Comparison of ENCODE assay signal across 1 cellular context in the genomic region with DNA sequence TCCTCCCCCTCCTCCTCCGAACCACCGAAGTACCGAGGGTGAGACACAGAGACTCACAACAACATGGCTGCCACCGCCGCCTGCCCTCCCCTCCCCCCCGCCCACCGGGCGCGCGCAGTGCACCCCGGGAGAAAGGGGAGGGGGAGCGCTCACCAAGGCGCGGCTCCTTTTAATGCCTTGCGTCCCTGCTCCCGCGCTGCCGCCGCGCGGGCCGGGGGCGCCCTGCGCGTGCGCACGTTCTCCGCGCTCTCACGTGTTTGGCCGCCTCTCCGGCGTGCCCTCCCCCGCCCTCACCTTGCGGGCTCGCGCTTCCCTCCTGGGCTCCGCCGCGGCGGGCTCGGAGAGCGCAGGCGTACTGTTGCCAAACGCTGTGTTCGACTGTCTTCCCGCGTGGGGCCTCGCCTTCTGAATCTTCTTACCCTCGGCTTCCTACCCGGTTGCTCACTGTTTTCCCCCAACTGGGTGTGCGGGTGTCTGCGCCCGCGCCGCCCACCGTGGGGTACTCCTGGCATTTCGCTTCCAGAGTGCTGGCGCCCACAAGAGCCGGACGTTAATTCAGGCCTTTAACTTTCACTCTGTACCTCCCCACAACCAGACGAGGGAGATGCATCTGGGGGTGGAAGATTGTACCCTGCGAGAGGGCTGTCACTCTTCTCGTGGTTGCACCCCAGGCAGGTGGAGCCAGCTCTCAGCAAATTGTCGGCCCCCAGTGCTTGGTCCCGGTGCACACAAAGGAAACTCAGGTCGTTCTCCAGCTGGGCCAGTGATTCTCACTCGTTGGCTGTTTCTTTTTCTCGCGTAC.
TF ChIP-seq lines count a peak whose summit lies in the region.

A gene with protein sequence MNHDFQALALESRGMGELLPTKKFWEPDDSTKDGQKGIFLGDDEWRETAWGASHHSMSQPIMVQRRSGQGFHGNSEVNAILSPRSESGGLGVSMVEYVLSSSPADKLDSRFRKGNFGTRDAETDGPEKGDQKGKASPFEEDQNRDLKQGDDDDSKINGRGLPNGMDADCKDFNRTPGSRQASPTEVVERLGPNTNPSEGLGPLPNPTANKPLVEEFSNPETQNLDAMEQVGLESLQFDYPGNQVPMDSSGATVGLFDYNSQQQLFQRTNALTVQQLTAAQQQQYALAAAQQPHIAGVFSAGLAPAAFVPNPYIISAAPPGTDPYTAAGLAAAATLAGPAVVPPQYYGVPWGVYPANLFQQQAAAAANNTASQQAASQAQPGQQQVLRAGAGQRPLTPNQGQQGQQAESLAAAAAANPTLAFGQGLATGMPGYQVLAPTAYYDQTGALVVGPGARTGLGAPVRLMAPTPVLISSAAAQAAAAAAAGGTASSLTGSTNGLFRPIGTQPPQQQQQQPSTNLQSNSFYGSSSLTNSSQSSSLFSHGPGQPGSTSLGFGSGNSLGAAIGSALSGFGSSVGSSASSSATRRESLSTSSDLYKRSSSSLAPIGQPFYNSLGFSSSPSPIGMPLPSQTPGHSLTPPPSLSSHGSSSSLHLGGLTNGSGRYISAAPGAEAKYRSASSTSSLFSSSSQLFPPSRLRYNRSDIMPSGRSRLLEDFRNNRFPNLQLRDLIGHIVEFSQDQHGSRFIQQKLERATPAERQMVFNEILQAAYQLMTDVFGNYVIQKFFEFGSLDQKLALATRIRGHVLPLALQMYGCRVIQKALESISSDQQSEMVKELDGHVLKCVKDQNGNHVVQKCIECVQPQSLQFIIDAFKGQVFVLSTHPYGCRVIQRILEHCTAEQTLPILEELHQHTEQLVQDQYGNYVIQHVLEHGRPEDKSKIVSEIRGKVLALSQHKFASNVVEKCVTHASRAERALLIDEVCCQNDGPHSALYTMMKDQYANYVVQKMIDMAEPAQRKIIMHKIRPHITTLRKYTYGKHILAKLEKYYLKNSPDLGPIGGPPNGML (minus strand): TSS at position 92 of the 802 bp plus-strand sequence. CDS start 23,484 bp downstream, outside the sequence.

TF ChIP-seq in K562, 482 proteins besides CTCF, POLR2A, EP300 and RAD21 (continued from another document and continues in another):
- TF ChIP-seq, protein P1, sequence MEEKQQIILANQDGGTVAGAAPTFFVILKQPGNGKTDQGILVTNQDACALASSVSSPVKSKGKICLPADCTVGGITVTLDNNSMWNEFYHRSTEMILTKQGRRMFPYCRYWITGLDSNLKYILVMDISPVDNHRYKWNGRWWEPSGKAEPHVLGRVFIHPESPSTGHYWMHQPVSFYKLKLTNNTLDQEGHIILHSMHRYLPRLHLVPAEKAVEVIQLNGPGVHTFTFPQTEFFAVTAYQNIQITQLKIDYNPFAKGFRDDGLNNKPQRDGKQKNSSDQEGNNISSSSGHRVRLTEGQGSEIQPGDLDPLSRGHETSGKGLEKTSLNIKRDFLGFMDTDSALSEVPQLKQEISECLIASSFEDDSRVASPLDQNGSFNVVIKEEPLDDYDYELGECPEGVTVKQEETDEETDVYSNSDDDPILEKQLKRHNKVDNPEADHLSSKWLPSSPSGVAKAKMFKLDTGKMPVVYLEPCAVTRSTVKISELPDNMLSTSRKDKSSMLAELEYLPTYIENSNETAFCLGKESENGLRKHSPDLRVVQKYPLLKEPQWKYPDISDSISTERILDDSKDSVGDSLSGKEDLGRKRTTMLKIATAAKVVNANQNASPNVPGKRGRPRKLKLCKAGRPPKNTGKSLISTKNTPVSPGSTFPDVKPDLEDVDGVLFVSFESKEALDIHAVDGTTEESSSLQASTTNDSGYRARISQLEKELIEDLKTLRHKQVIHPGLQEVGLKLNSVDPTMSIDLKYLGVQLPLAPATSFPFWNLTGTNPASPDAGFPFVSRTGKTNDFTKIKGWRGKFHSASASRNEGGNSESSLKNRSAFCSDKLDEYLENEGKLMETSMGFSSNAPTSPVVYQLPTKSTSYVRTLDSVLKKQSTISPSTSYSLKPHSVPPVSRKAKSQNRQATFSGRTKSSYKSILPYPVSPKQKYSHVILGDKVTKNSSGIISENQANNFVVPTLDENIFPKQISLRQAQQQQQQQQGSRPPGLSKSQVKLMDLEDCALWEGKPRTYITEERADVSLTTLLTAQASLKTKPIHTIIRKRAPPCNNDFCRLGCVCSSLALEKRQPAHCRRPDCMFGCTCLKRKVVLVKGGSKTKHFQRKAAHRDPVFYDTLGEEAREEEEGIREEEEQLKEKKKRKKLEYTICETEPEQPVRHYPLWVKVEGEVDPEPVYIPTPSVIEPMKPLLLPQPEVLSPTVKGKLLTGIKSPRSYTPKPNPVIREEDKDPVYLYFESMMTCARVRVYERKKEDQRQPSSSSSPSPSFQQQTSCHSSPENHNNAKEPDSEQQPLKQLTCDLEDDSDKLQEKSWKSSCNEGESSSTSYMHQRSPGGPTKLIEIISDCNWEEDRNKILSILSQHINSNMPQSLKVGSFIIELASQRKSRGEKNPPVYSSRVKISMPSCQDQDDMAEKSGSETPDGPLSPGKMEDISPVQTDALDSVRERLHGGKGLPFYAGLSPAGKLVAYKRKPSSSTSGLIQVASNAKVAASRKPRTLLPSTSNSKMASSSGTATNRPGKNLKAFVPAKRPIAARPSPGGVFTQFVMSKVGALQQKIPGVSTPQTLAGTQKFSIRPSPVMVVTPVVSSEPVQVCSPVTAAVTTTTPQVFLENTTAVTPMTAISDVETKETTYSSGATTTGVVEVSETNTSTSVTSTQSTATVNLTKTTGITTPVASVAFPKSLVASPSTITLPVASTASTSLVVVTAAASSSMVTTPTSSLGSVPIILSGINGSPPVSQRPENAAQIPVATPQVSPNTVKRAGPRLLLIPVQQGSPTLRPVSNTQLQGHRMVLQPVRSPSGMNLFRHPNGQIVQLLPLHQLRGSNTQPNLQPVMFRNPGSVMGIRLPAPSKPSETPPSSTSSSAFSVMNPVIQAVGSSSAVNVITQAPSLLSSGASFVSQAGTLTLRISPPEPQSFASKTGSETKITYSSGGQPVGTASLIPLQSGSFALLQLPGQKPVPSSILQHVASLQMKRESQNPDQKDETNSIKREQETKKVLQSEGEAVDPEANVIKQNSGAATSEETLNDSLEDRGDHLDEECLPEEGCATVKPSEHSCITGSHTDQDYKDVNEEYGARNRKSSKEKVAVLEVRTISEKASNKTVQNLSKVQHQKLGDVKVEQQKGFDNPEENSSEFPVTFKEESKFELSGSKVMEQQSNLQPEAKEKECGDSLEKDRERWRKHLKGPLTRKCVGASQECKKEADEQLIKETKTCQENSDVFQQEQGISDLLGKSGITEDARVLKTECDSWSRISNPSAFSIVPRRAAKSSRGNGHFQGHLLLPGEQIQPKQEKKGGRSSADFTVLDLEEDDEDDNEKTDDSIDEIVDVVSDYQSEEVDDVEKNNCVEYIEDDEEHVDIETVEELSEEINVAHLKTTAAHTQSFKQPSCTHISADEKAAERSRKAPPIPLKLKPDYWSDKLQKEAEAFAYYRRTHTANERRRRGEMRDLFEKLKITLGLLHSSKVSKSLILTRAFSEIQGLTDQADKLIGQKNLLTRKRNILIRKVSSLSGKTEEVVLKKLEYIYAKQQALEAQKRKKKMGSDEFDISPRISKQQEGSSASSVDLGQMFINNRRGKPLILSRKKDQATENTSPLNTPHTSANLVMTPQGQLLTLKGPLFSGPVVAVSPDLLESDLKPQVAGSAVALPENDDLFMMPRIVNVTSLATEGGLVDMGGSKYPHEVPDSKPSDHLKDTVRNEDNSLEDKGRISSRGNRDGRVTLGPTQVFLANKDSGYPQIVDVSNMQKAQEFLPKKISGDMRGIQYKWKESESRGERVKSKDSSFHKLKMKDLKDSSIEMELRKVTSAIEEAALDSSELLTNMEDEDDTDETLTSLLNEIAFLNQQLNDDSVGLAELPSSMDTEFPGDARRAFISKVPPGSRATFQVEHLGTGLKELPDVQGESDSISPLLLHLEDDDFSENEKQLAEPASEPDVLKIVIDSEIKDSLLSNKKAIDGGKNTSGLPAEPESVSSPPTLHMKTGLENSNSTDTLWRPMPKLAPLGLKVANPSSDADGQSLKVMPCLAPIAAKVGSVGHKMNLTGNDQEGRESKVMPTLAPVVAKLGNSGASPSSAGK (IDR thresholded peaks at IDR 0.05) = peak; percentile 96
- no peak for TF ChIP-seq PTTG1 (tag; IDR thresholded peaks at IDR 0.05; ENCODE audit: low read depth)
- 0 out of 2 replicates have a peak, but pooled peaks have one; percentile 42 for TF ChIP-seq LEF1 (IDR thresholded peaks at IDR 0.05)
- TF ChIP-seq EHMT2 (IDR thresholded peaks at IDR 0.05) = no peak
- 0 out of 2 replicates have a peak, but pooled peaks have one; percentile 13 for TF ChIP-seq TEAD4 (IDR thresholded peaks at IDR 0.05; ENCODE audit: low read length)
- peak; percentile 93; the same call in 1 of the 2 replicates for TF ChIP-seq TEAD4 (CRISPR knock-in tag; IDR thresholded peaks at IDR 0.05; ENCODE audit: borderline replicate concordance)
- no peak; the same call in 1 of the 2 replicates for TF ChIP-seq SIN3B (IDR thresholded peaks at IDR 0.05; ENCODE audit: low read depth)
- peak; percentile 94 for TF ChIP-seq ZFX (CRISPR knock-in tag; IDR thresholded peaks at IDR 0.05)
- TF ChIP-seq KLF1 (tag; IDR thresholded peaks at IDR 0.05) = no peak
- TF ChIP-seq BRCA1 (IDR thresholded peaks at IDR 0.05) = no peak
- TF ChIP-seq BRCA1 (CRISPR knock-in tag; IDR thresholded peaks at IDR 0.05) = no peak
- TF ChIP-seq SP1 (CRISPR knock-in tag; IDR thresholded peaks at IDR 0.05) = peak; percentile 72; the same call in 1 of the 2 replicates
- peak; percentile 78; the same call in 1 of the 2 replicates for TF ChIP-seq ZNF232 (CRISPR knock-in tag; IDR thresholded peaks at IDR 0.05)
- TF ChIP-seq, protein P2, sequence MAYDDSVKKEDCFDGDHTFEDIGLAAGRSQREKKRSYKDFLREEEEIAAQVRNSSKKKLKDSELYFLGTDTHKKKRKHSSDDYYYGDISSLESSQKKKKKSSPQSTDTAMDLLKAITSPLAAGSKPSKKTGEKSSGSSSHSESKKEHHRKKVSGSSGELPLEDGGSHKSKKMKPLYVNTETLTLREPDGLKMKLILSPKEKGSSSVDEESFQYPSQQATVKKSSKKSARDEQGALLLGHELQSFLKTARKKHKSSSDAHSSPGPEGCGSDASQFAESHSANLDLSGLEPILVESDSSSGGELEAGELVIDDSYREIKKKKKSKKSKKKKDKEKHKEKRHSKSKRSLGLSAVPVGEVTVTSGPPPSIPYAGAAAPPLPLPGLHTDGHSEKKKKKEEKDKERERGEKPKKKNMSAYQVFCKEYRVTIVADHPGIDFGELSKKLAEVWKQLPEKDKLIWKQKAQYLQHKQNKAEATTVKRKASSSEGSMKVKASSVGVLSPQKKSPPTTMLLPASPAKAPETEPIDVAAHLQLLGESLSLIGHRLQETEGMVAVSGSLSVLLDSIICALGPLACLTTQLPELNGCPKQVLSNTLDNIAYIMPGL (CRISPR knock-in tag; IDR thresholded peaks at IDR 0.05) = peak; percentile 92
- TF ChIP-seq FUS (optimal IDR thresholded peaks at IDR 0.05; ENCODE audit: low read depth, low read length) = no peak
- TF ChIP-seq CXXC5 (CRISPR knock-in tag; IDR thresholded peaks at IDR 0.05) = peak; percentile 99
- no peak for TF ChIP-seq HLTF (IDR thresholded peaks at IDR 0.05)
- TF ChIP-seq ZKSCAN1 (IDR thresholded peaks at IDR 0.05; ENCODE audit: low read depth, low read length) = 0 out of 2 replicates have a peak, but pooled peaks have one; percentile 42
- TF ChIP-seq KHSRP (IDR thresholded peaks at IDR 0.05) = no peak
- no peak for TF ChIP-seq POU5F1 (IDR thresholded peaks at IDR 0.05; ENCODE audit: borderline replicate concordance, low read depth, low read length, partially characterized antibody)
- TF ChIP-seq, protein P3, sequence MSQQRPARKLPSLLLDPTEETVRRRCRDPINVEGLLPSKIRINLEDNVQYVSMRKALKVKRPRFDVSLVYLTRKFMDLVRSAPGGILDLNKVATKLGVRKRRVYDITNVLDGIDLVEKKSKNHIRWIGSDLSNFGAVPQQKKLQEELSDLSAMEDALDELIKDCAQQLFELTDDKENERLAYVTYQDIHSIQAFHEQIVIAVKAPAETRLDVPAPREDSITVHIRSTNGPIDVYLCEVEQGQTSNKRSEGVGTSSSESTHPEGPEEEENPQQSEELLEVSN (IDR thresholded peaks at IDR 0.05; ENCODE audit: borderline replicate concordance in 1 of 2, extremely low read depth in 1 of 2, insufficient read depth in 1 of 2, insufficient read length in 1 of 2, low read depth in 1 of 2, low read length in 1 of 2, poor library complexity in 1 of 2, severe bottlenecking in 1 of 2) = peak; percentile 98 to 99
- TF ChIP-seq ZNF780A (CRISPR knock-in tag; IDR thresholded peaks at IDR 0.05) = no peak
- TF ChIP-seq, protein P4, sequence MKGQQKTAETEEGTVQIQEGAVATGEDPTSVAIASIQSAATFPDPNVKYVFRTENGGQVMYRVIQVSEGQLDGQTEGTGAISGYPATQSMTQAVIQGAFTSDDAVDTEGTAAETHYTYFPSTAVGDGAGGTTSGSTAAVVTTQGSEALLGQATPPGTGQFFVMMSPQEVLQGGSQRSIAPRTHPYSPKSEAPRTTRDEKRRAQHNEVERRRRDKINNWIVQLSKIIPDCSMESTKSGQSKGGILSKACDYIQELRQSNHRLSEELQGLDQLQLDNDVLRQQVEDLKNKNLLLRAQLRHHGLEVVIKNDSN (CRISPR knock-in tag; IDR thresholded peaks at IDR 0.05) = peak; percentile 89
- TF ChIP-seq ETV6 (IDR thresholded peaks at IDR 0.05; ENCODE audit: borderline replicate concordance in 1 of 2, low read depth in 2 of 2, low read length in 1 of 2) = no peak
- TF ChIP-seq ETV6 (CRISPR knock-in tag; IDR thresholded peaks at IDR 0.05; ENCODE audit: borderline replicate concordance) = peak; percentile 91; the same call in 1 of the 2 replicates
- no peak for TF ChIP-seq KLF10 (CRISPR knock-in tag; IDR thresholded peaks at IDR 0.05)
- TF ChIP-seq RBFOX2 (IDR thresholded peaks at IDR 0.05; ENCODE audit: low read depth, low read length) = peak; percentile 88
- TF ChIP-seq, protein P5, sequence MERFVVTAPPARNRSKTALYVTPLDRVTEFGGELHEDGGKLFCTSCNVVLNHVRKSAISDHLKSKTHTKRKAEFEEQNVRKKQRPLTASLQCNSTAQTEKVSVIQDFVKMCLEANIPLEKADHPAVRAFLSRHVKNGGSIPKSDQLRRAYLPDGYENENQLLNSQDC (CRISPR knock-in tag; IDR thresholded peaks at IDR 0.05) = no peak
- TF ChIP-seq BCOR (IDR thresholded peaks at IDR 0.05) = peak; percentile 69
- TF ChIP-seq ZNF24 (IDR thresholded peaks at IDR 0.05) = no peak
- no peak for TF ChIP-seq NCOA2 (IDR thresholded peaks at IDR 0.05; ENCODE audit: partially characterized antibody in 2 of 2)
- TF ChIP-seq U2AF2 (optimal IDR thresholded peaks at IDR 0.05; ENCODE audit: low read depth, low read length) = no peak
- 0 out of 2 replicates have a peak, but pooled peaks have one; percentile 62 for TF ChIP-seq SMARCA5 (IDR thresholded peaks at IDR 0.05)
- TF ChIP-seq ZNF347 (CRISPR knock-in tag; IDR thresholded peaks at IDR 0.05; ENCODE audit: low read depth) = no peak
